In genomic region chr5:176639981-176640380, GRCh38 we compare ENCODE assay signal across 14 cellular contexts. TPM values are rescaled to one million over a fixed set of nuclear protein-coding genes. Genes with fewer than 3 reads are reported as not detected.
DNase-seq lines count a peak whose midpoint lies in the region; ATAC-seq and TF ChIP-seq lines count a peak whose summit lies in the region.
"Had no signal": no experiment of that assay in that cellular context is flagged by ENCODE, and none has a peak within 500 bp of the region (broad histone marks: within the 10 kb centered on the region; RNA-seq: fewer than 3 reads in every experiment).

No MANE protein-coding gene starts in this region.

- peaks cover 0 to 51% (median 36%) of the 10 kb centered on the region in 10 experiments; a peak in 16 of 20 replicates for H3K4me1 ChIP-seq in BLaER1 treated with 17β-estradiol and CSF1 and Interleukin-3, amounts not matched to agents 10 nM and 100 nM
- H3K4me1 ChIP-seq in lower lobe of right lung (no peaks in the 10 kb centered on the region), HAP-1 (0 out of 2 replicates have a peak, but pooled peaks cover 3% of the 10 kb centered on the region)

- ATAC-seq in GM19397 (IDR thresholded peaks at IDR 0.05; ENCODE audit: unreplicated experiment) (no peak), lower lobe of right lung (no peak)
- ATAC-seq: activated T-cell treated with anti-CD3 and anti-CD28 coated beads, Interleukin-2, amount 50 U/mL, for 4 hours had no signal

- no peaks in the 10 kb centered on the region for H4K20me1 ChIP-seq in BLaER1 treated with 17β-estradiol and CSF1 and Interleukin-3, amounts not matched to agents 10 nM and 100 nM

- in situ Hi-C loops in HAP-1 (cut with MboI; ENCODE audit: low sequenced_read_pairs), result no loop called here

- no peak overlapping the region for H3K4me3 ChIP-seq in BLaER1 treated with 17β-estradiol and CSF1 and Interleukin-3, amounts not matched to agents 10 nM and 100 nM
- H3K4me3 ChIP-seq in lower lobe of right lung (no peak overlapping the region), HAP-1 (no peak overlapping the region)

- DNase-seq in NCI-H2029 treated with DMSO at 0.1 percent for 48 hours (lab: John Stamatoyannopoulos, UW) (peak; percentile 22), myocyte (ENCODE audit: low read depth) (peak; percentile 87), lower lobe of right lung (no peak), HAP-1 (ENCODE audit: low spot score in 2 of 2) (no peak), GM20000 (ENCODE audit: low spot score) (no peak)
- DNase-seq: activated T-cell treated with anti-CD3 and anti-CD28 coated beads, Interleukin-2, amount 50 U/mL, for 4 hours; DMS79 treated with DMSO at 0.1 percent for 48 hours; mammary epithelial cell; NCI-H1436; stimulated activated CD4-positive, alpha-beta T cell treated with anti-CD3 and anti-CD28 coated beads, Interleukin-2, amount 100 ng/mL, for 24 hours had no signal

- H3K27me3 ChIP-seq in BLaER1 treated with 17β-estradiol and CSF1 and Interleukin-3, amounts not matched to agents 10 nM and 100 nM, result 0 out of 22 replicates have a peak, but pooled peaks cover 0 to 4% (median 0%) of the 10 kb centered on the region in 11 experiments
- H3K27me3 ChIP-seq in lower lobe of right lung (ENCODE audit: low read depth), result peaks cover 6% of the 10 kb centered on the region
- peaks cover 5% of the 10 kb centered on the region; the same call in 1 of the 2 replicates for H3K27me3 ChIP-seq in HAP-1 (ENCODE audit: low read depth)

- intact Hi-C loops in lower lobe of right lung (cut with DNase I), result no loop called here

- H3K36me3 ChIP-seq in BLaER1 treated with 17β-estradiol and CSF1 and Interleukin-3, amounts not matched to agents 10 nM and 100 nM, result no peaks in the 10 kb centered on the region
- H3K36me3 ChIP-seq in lower lobe of right lung (no peaks in the 10 kb centered on the region), HAP-1 (replicated peaks) (no peaks in the 10 kb centered on the region)

- H3K27ac ChIP-seq in BLaER1 treated with 17β-estradiol and CSF1 and Interleukin-3, amounts not matched to agents 10 nM and 100 nM, result no peak overlapping the region
- H3K27ac ChIP-seq in cingulate gyrus (ENCODE audit: low read depth, low read length) (peak overlapping the region; percentile 39), lower lobe of right lung (no peak overlapping the region)

- no peaks in the 10 kb centered on the region for H3K9me3 ChIP-seq in BLaER1 treated with 17β-estradiol and CSF1 and Interleukin-3, amounts not matched to agents 10 nM and 100 nM (replicated peaks in 1 of 11)
- H3K9me3 ChIP-seq in lower lobe of right lung (no peaks in the 10 kb centered on the region), HAP-1 (no peaks in the 10 kb centered on the region)

- TF ChIP-seq CTCF in lower lobe of right lung (IDR thresholded peaks at IDR 0.05), result no peak
- no peak for TF ChIP-seq CTCF in GM20000 (IDR thresholded peaks at IDR 0.05; ENCODE audit: extremely low read depth, missing control alignments)

- peak overlapping the region in 8 of 11 experiments; percentile 15 to 52 (median 39); a peak in 7 of 22 replicates for H3K4me2 ChIP-seq in BLaER1 treated with 17β-estradiol and CSF1 and Interleukin-3, amounts not matched to agents 10 nM and 100 nM

- 0 out of 22 replicates have a peak overlapping the region, but pooled peaks of 1 of the 11 experiments have one; percentile 6 for H3K9ac ChIP-seq in BLaER1 treated with 17β-estradiol and CSF1 and Interleukin-3, amounts not matched to agents 10 nM and 100 nM

RNA-seq across cellular contexts. Expression of gene TSPAN17, which starts 7.3 kb away (rescaled TPM):
- total RNA-seq in myocyte (47.9 and 50.0 TPM in 2 replicates), lower lobe of right lung (32.3 TPM)
- polyA plus RNA-seq in myocyte (2012), result 70.8 TPM

RNA-seq across cellular contexts. Expression of gene EIF4E1B, which starts 9.5 kb away (rescaled TPM):
- not detected in 2 replicates for total RNA-seq in myocyte
- polyA plus RNA-seq in myocyte (2012), result not detected
- not detected for total RNA-seq in lower lobe of right lung
- total RNA-seq: activated T-cell treated with anti-CD3 and anti-CD28 coated beads, Interleukin-2, amount 50 U/mL, for 4 hours; mammary epithelial cell; omental fat pad had no signal
- polyA plus RNA-seq: mammary epithelial cell had no signal

RNA-seq across cellular contexts. Expression of gene SNCB, which starts 9.6 kb away (rescaled TPM):
- total RNA-seq in myocyte (0.16 and 1.0 TPM in 2 replicates), lower lobe of right lung (not detected)
- 0.42 TPM for polyA plus RNA-seq in myocyte (2012)
- total RNA-seq: activated T-cell treated with anti-CD3 and anti-CD28 coated beads, Interleukin-2, amount 50 U/mL, for 4 hours; omental fat pad had no signal

RNA-seq across cellular contexts. Expression of gene GPRIN1, which starts 30.0 kb away (rescaled TPM):
- 5.2 and 9.6 TPM in 2 replicates for total RNA-seq in myocyte
- polyA plus RNA-seq in myocyte (2012), result 2.4 TPM
- total RNA-seq in lower lobe of right lung, result 1.4 TPM

Comparison
In these comparisons a context has a peak if more than half of its experiments do, and no peak if none do; other contexts are left out.
1. DNase-seq: peak in NCI-H2029 treated with DMSO at 0.1 percent for 48 hours (single experiment) and myocyte (single experiment); none in lower lobe of right lung (single experiment), HAP-1 (0 of 2) and GM20000 (single experiment).